ENCODE assay signal across 1 cellular context in the genomic region with DNA sequence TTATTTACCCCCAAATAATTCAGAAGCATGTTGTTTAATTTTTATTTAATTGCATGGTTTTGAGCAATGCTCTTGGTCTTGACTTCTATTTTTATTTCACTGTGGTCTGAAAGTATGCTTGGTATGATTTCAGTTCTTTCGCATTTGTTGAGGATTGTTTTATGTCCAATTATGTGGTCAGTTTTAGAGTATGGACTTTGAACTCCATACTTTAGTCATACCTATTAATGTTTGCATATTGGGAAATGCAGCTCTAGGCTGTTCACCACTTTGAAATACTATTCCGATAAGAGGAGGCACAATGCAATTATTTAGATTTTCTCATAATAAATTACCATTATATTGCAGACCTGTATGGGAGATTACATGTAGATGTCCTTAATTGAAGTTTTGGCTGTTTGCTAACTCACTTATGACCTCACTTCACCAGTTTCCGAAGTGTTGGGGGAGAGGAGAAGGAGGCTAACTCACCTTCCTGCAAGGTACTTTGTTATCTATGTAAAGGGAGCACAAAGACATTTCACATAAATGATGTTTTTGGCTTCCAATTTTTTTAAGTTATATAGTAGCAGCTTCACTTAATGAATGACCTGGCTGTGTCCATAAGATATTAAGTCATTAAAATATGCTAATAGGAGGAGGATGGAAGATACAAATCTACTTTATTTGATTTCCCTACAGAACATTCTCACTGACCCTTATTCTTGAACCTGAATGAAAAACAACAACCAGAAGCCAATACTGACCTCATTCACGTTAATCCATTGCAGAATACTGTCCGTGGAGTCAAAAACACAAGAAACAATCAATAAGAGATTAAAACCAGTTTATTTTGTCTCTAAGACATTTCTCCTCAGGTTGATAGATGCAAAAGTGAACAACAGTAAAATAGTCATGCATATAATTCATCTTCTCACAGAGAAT.
TF ChIP-seq lines count a peak whose summit lies in the region.

No MANE protein-coding gene starts in this region.

TF ChIP-seq in IMR-90, 13 proteins besides CTCF, POLR2A, EP300 and RAD21 (continued from another document):
- TF ChIP-seq, protein P1, sequence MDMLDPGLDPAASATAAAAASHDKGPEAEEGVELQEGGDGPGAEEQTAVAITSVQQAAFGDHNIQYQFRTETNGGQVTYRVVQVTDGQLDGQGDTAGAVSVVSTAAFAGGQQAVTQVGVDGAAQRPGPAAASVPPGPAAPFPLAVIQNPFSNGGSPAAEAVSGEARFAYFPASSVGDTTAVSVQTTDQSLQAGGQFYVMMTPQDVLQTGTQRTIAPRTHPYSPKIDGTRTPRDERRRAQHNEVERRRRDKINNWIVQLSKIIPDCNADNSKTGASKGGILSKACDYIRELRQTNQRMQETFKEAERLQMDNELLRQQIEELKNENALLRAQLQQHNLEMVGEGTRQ (IDR thresholded peaks at IDR 0.05; ENCODE audit: low read depth, low read length) = no peak
- TF ChIP-seq MXI1 (IDR thresholded peaks at IDR 0.05; ENCODE audit: borderline replicate concordance, low read depth, low read length) (no peak), MAFK (IDR thresholded peaks at IDR 0.05; ENCODE audit: low read depth, low read length) (no peak), SMC3 (IDR thresholded peaks at IDR 0.05; ENCODE audit: low read depth, low read length) (no peak)
